In genomic region chr19:52662631-52663030, GRCh38 we compare ENCODE assay signal across 28 cellular contexts. TPM values are rescaled to one million over a fixed set of nuclear protein-coding genes. Genes with fewer than 3 reads are reported as not detected.
A peak's percentile ranks its signal among the peaks of the same experiment; 100 is the strongest.
DNase-seq lines count a peak whose midpoint lies in the region; ATAC-seq, FAIRE-seq and TF ChIP-seq lines count a peak whose summit lies in the region.
"Had no signal": no experiment of that assay in that cellular context is flagged by ENCODE, and none has a peak within 500 bp of the region (broad histone marks: within the 10 kb centered on the region; RNA-seq: fewer than 3 reads in every experiment).

No MANE protein-coding gene starts in this region.

- H3K4me2 ChIP-seq in trophoblast cell (ENCODE audit: low read length) (no peak overlapping the region), GM23338 (no peak overlapping the region)

- ATAC-seq in GM23338, result no peak
- ATAC-seq: left lobe of liver; right lobe of liver; stimulated activated memory B cell treated with anti-CD40 and anti-IgM and Interleukin-4, amounts not matched to agents 10 μg/mL and 1 μg/mL and 100 μg/mL, for 72 hours had no signal

- peaks cover 19% of the 10 kb centered on the region for H3K4me1 Mint-ChIP-seq in GM23338
- H3K4me1 Mint-ChIP-seq: stimulated activated memory B cell treated with anti-CD40 and anti-IgM and Interleukin-4, amounts not matched to agents 10 μg/mL and 1 μg/mL and 100 μg/mL, for 72 hours had no signal

- TF ChIP-seq CTCF in bronchial epithelial cell (IDR thresholded peaks at IDR 0.05; ENCODE audit: insufficient read depth, low read length, severe bottlenecking), result no peak
- no peak for TF ChIP-seq CTCF in GM23338 (conservative IDR thresholded peaks at IDR 0.05; ENCODE audit: low read depth in 2 of 2)
- TF ChIP-seq CTCF in ovary (IDR thresholded peaks at IDR 0.05), result no peak

- no peak for TF ChIP-seq EP300 in ovary (IDR thresholded peaks at IDR 0.05)

- intact Hi-C loops in ovary (cut with DNase I), result no loop called here

- no peak overlapping the region for H3K14ac ChIP-seq in trophoblast cell (ENCODE audit: low read length)

- H3K9ac ChIP-seq in trophoblast cell (ENCODE audit: low read length), result no peak overlapping the region

- no peak overlapping the region for H2AK5ac ChIP-seq in trophoblast cell (ENCODE audit: low read length)

- H4K91ac ChIP-seq in trophoblast cell (ENCODE audit: low read depth, low read length), result no peak overlapping the region

- H3K9me3 ChIP-seq in trophoblast cell (ENCODE audit: insufficient read depth, low read depth, low read length) (no peaks in the 10 kb centered on the region), ovary (no peaks in the 10 kb centered on the region)
- H3K9me3 ChIP-seq in effector memory CD4-positive, alpha-beta T cell (ENCODE audit: control insufficient read depth, low read length), result no peaks in the 10 kb centered on the region
- H3K9me3 ChIP-seq: HAP-1, right lobe of liver had no signal

- H3K79me2 ChIP-seq in trophoblast cell (ENCODE audit: control insufficient read depth, insufficient read depth, low read length, poor library complexity) (peaks cover 8% of the 10 kb centered on the region), GM23338 (replicated peaks; ENCODE audit: insufficient read depth) (no peaks in the 10 kb centered on the region)

- no peak overlapping the region for H4K12ac ChIP-seq in trophoblast cell (ENCODE audit: low read depth, low read length)

- H3K9me2 ChIP-seq in GM23338 (ENCODE audit: insufficient read depth), result no peaks in the 10 kb centered on the region

- no peak overlapping the region for H4K8ac ChIP-seq in trophoblast cell (ENCODE audit: low read depth, low read length)

- H3K79me1 ChIP-seq in trophoblast cell (ENCODE audit: low read length), result peaks cover 10% of the 10 kb centered on the region

- H3K27me3 ChIP-seq in bronchial epithelial cell (ENCODE audit: control insufficient read depth, insufficient read depth, low read length) (no peaks in the 10 kb centered on the region), trophoblast cell (ENCODE audit: insufficient read depth, low read length) (no peaks in the 10 kb centered on the region), GM23338 (ENCODE audit: insufficient read depth) (no peaks in the 10 kb centered on the region), ovary (no peaks in the 10 kb centered on the region)
- H3K27me3 ChIP-seq in effector memory CD4-positive, alpha-beta T cell (replicated peaks; ENCODE audit: control insufficient read depth, insufficient read depth, low read length, poor library complexity, severe bottlenecking), result no peaks in the 10 kb centered on the region
- H3K27me3 ChIP-seq: right lobe of liver had no signal

- H3K4me1 ChIP-seq in trophoblast cell (ENCODE audit: control insufficient read depth in 1 of 2, insufficient read depth in 2 of 2, low read length in 2 of 2) (peaks cover 21 to 31% of the 10 kb centered on the region in 2 experiments), GM23338 (ENCODE audit: insufficient read depth) (peaks cover 15% of the 10 kb centered on the region), ovary (ENCODE audit: insufficient read depth) (no peaks in the 10 kb centered on the region)
- H3K4me1 ChIP-seq in effector memory CD4-positive, alpha-beta T cell (ENCODE audit: control insufficient read depth, insufficient read depth, low read length, poor library complexity, severe bottlenecking), result no peaks in the 10 kb centered on the region
- H3K4me1 ChIP-seq: HAP-1, right lobe of liver had no signal

- H2AFZ ChIP-seq in trophoblast cell (ENCODE audit: insufficient read depth, low read length, poor library complexity) (no peak overlapping the region), GM23338 (no peak overlapping the region)

- peaks cover 2% of the 10 kb centered on the region for H3K27me3 Mint-ChIP-seq in GM23338 (ENCODE audit: insufficient read depth, low read depth, poor library complexity)
- H3K27me3 Mint-ChIP-seq: activated CD4-positive, alpha-beta memory T cell treated with anti-CD3 and anti-CD28 coated beads for 36 hours; stimulated activated memory B cell treated with anti-CD40 and anti-IgM and Interleukin-4, amounts not matched to agents 10 μg/mL and 1 μg/mL and 100 μg/mL, for 72 hours had no signal

- no peak overlapping the region for H2BK12ac ChIP-seq in trophoblast cell (ENCODE audit: low read length)

- H3K4ac ChIP-seq in trophoblast cell (ENCODE audit: low read depth, low read length), result no peak overlapping the region

- H3K36me3 ChIP-seq in bronchial epithelial cell (ENCODE audit: control insufficient read depth, insufficient read depth, low read length) (peaks cover 2% of the 10 kb centered on the region), trophoblast cell (ENCODE audit: control insufficient read depth in 1 of 2, insufficient read depth in 2 of 2, low read length in 2 of 2) (peaks cover 38 to 51% of the 10 kb centered on the region in 2 experiments), GM23338 (ENCODE audit: insufficient read depth) (no peaks in the 10 kb centered on the region), ovary (no peaks in the 10 kb centered on the region)
- H3K36me3 ChIP-seq in effector memory CD4-positive, alpha-beta T cell (ENCODE audit: control insufficient read depth, insufficient read depth, low read length), result peaks cover 22% of the 10 kb centered on the region
- H3K36me3 ChIP-seq: right lobe of liver had no signal

- FAIRE-seq in bronchial epithelial cell (lab: Jason Lieb, UNC), result no peak
- FAIRE-seq: colon, TTC549 had no signal

- H2BK120ac ChIP-seq in trophoblast cell (ENCODE audit: insufficient read depth, low read length, poor library complexity), result no peak overlapping the region

- no CpG with 5 or more reads among the region's 3 CpGs for WGBS in trophoblast cell (ENCODE audit: extremely low coverage, insufficient coverage, insufficient read length)
- 78 to 94% (median 91%) methylated on average over 3 of the region's 3 CpGs for WGBS in ovary, 3 donors

- H3K27ac Mint-ChIP-seq in GM23338, result no peak overlapping the region
- H3K27ac Mint-ChIP-seq: activated CD4-positive, alpha-beta memory T cell treated with anti-CD3 and anti-CD28 coated beads for 36 hours; stimulated activated memory B cell treated with anti-CD40 and anti-IgM and Interleukin-4, amounts not matched to agents 10 μg/mL and 1 μg/mL and 100 μg/mL, for 72 hours; T-helper 1 cell treated with Interleukin-12 subunit alpha and Interleukin-12 subunit beta and Interleukin-4 antibody, amounts not matched to agents 30 μg/mL and 1 μg/mL, for 36 hours had no signal

- H3K4me3 Mint-ChIP-seq in GM23338, result no peak overlapping the region
- H3K4me3 Mint-ChIP-seq: activated CD4-positive, alpha-beta memory T cell treated with anti-CD3 and anti-CD28 coated beads for 36 hours; stimulated activated memory B cell treated with anti-CD40 and anti-IgM and Interleukin-4, amounts not matched to agents 10 μg/mL and 1 μg/mL and 100 μg/mL, for 72 hours; T-helper 1 cell treated with Interleukin-12 subunit alpha and Interleukin-12 subunit beta and Interleukin-4 antibody, amounts not matched to agents 30 μg/mL and 1 μg/mL, for 36 hours had no signal

- H3K23ac ChIP-seq in trophoblast cell (ENCODE audit: low read length), result no peak overlapping the region

- no peak overlapping the region for H2BK5ac ChIP-seq in trophoblast cell (ENCODE audit: low read depth, low read length, poor library complexity)

- H3K4me3 ChIP-seq in bronchial epithelial cell (ENCODE audit: low read depth, low read length) (no peak overlapping the region), trophoblast cell (ENCODE audit: low read depth, low read length) (no peak overlapping the region), GM23338 (no peak overlapping the region), ovary (no peak overlapping the region)
- H3K4me3 ChIP-seq in effector memory CD4-positive, alpha-beta T cell (ENCODE audit: insufficient read depth, low read depth, low read length, poor library complexity, severe bottlenecking), result no peak overlapping the region
- H3K4me3 ChIP-seq: HAP-1, right lobe of liver had no signal

- peaks cover 8% of the 10 kb centered on the region for H3K36me3 Mint-ChIP-seq in GM23338 (ENCODE audit: low read depth)

- peak overlapping the region; percentile 55 for H3K27ac ChIP-seq in trophoblast cell (ENCODE audit: low read depth, low read length)
- H3K27ac ChIP-seq in effector memory CD4-positive, alpha-beta T cell (ENCODE audit: insufficient read depth, low read length, poor library complexity, severe bottlenecking), result no peak overlapping the region
- H3K27ac ChIP-seq in GM23338 (ENCODE audit: low read depth), result no peak overlapping the region
- H3K27ac ChIP-seq in ovary, result no peak overlapping the region
- H3K27ac ChIP-seq: right lobe of liver had no signal

- H3K9me3 Mint-ChIP-seq in GM23338, result peaks cover 2% of the 10 kb centered on the region; the same call in 1 of the 3 replicates
- H3K9me3 Mint-ChIP-seq: activated CD4-positive, alpha-beta memory T cell treated with anti-CD3 and anti-CD28 coated beads for 36 hours; stimulated activated memory B cell treated with anti-CD40 and anti-IgM and Interleukin-4, amounts not matched to agents 10 μg/mL and 1 μg/mL and 100 μg/mL, for 72 hours had no signal

- DNase-seq in ELR (ENCODE audit: low read depth) (peak; percentile 56), NCI-H69 (lab: John Stamatoyannopoulos, UW) (peak; percentile 11), bronchial epithelial cell (ENCODE audit: low read depth) (peak; percentile 72), trophoblast cell (peak; percentile 72 to 85), SKM-1 (lab: John Stamatoyannopoulos, UW; ENCODE audit: unreplicated experiment) (no peak), GM23338 (ENCODE audit: low spot score) (no peak), ovary (no peak)
- no peak for DNase-seq in effector memory CD4-positive, alpha-beta T cell
- DNase-seq: activated CD4-positive, alpha-beta memory T cell treated with anti-CD3 and anti-CD28 coated beads for 36 hours; activated CD4-positive, CD25-positive, alpha-beta regulatory T cell treated with anti-CD3 and anti-CD28 coated beads, Interleukin-2, amount 50 U/mL, for 72 hours; activated CD8-positive, alpha-beta memory T cell treated with anti-CD3 and anti-CD28 coated beads, Interleukin-2, amount 50 U/mL, for 48 hours; activated naive CD4-positive, alpha-beta T cell treated with anti-CD3 and anti-CD28 coated beads, Interleukin-2, amount 50 U/mL, for 16 hours; amygdala; DMS79; effector CD8-positive, alpha-beta T cell; KBM-7; mesendoderm; NCI-H1694 treated with DMSO at 0.1 percent for 48 hours; NCI-H510A treated with DMSO at 0.1 percent for 48 hours; posterior cingulate gyrus; right lobe of liver; stimulated activated CD4-positive, alpha-beta T cell treated with anti-CD3 and anti-CD28 coated beads, Interleukin-4, amount 100 ng/mL, for 24 hours had no signal

- no peak overlapping the region for H3K18ac ChIP-seq in trophoblast cell (ENCODE audit: low read length)

- H4K20me1 ChIP-seq in GM23338 (replicated peaks; ENCODE audit: insufficient read depth), result no peaks in the 10 kb centered on the region; the same call in 1 of the 2 replicates

- TF ChIP-seq POLR2A in ovary (IDR thresholded peaks at IDR 0.05), result no peak

- H3F3A ChIP-seq in GM23338 (replicated peaks; ENCODE audit: low read depth), result no peaks in the 10 kb centered on the region

RNA-seq across cellular contexts. Expression of gene ZNF83, which starts 24.5 kb away (rescaled TPM):
- 132 and 163 TPM in 2 replicates for total RNA-seq in bronchial epithelial cell
- 78.7 and 80.9 TPM in 2 replicates for polyA plus RNA-seq in trophoblast cell (2013)
- total RNA-seq in GM23338 (2014; rRNA removed; shearing (Covaris generic)), result 20.6 and 25.0 TPM in 2 replicates
- 11.9 and 16.2 TPM in 2 replicates for polyA plus RNA-seq in GM23338 (2016; fragmentation: Nextera tagmentation; extraction: Ambion mirVana)
- 10 to 100 TPM; 50.8 to 84.9 (median 59.0) TPM for total RNA-seq in ovary
- 10 to 100 TPM; 65.2 to 66.8 TPM for polyA plus RNA-seq in ovary

Comparison
In these comparisons a context has a peak if more than half of its experiments do, and no peak if none do; other contexts are left out.
1. DNase-seq: peak in ELR (single experiment), NCI-H69 (single experiment), bronchial epithelial cell (single experiment) and trophoblast cell (2 of 2); none in effector memory CD4-positive, alpha-beta T cell (0 of 3), SKM-1 (single experiment), GM23338 (single experiment) and ovary (0 of 5).